In the genomic region with DNA sequence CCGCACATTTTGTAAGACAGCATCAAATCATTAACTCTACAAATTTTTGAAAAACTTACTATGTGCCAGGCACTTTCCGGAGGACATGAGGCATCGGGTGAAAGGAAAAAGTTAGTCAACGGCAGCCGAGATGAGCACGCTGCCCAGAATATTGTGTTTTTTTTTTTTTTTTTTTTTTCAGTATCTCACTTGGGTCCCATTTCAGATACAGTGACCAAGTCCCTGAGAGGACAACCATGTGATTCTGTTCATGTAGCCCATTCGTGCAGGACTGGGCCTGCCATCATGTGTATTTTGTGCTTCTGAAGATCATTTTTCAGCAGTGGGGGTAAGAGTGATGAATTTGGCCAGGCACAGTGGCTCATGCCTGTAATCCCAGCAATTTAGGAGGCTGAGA, we compare ENCODE assay signal across 12 cellular contexts. TPM values are rescaled to one million over a fixed set of nuclear protein-coding genes. Genes with fewer than 3 reads are reported as not detected.
DNase-seq lines count a peak whose midpoint lies in the region; ATAC-seq and TF ChIP-seq lines count a peak whose summit lies in the region.
"Had no signal": no experiment of that assay in that cellular context is flagged by ENCODE, and none has a peak within 500 bp of the region (broad histone marks: within the 10 kb centered on the region; RNA-seq: fewer than 3 reads in every experiment).

No MANE protein-coding gene starts in this region.

- H3K27me3 ChIP-seq in colonic mucosa: no peaks in the 10 kb centered on the region

- no peak overlapping the region for H3K27ac ChIP-seq in colonic mucosa

- H3K36me3 Mint-ChIP-seq in activated T-helper 17 cell treated with anti-CD3 and anti-CD28 coated beads, Interleukin-2, amount 50 U/mL, for 72 hours (ENCODE audit: low read depth): peaks cover 56% of the 10 kb centered on the region
- H3K36me3 Mint-ChIP-seq in natural killer cell treated with Interleukin-12 subunit alpha and Interleukin-12 subunit beta and Interleukin-15 and Interleukin-18, amount 100 ng/mL, for 72 hours: no peaks in the 10 kb centered on the region
- no peaks in the 10 kb centered on the region for H3K36me3 Mint-ChIP-seq in CD14-positive monocyte

- no peaks in the 10 kb centered on the region for H3K36me3 ChIP-seq in colonic mucosa

- H3K4me1 ChIP-seq in colonic mucosa: no peaks in the 10 kb centered on the region

- H3K4me1 Mint-ChIP-seq in activated T-helper 17 cell treated with anti-CD3 and anti-CD28 coated beads, Interleukin-2, amount 50 U/mL, for 72 hours: peaks cover 15% of the 10 kb centered on the region
- peaks cover 42 to 43% of the 10 kb centered on the region in 2 donors for H3K4me1 Mint-ChIP-seq in natural killer cell treated with Interleukin-12 subunit alpha and Interleukin-12 subunit beta and Interleukin-15 and Interleukin-18, amount 100 ng/mL, for 72 hours (ENCODE audit: low read depth in 2 of 2)
- peaks cover 15% of the 10 kb centered on the region for H3K4me1 Mint-ChIP-seq in CD14-positive monocyte

- TF ChIP-seq CTCF in colonic mucosa (IDR thresholded peaks at IDR 0.05) (no peak), CD14-positive monocyte (IDR thresholded peaks at IDR 0.05) (no peak)

- intact Hi-C loops in colonic mucosa (cut with DNase I) (no loop called here), CD14-positive monocyte (cut with micrococcal nuclease) (no loop called here)

- no peak overlapping the region for H3K9ac ChIP-seq in colonic mucosa (ENCODE audit: low read depth in 2 of 2, low read length in 2 of 2)

- H3K9me3 Mint-ChIP-seq in activated T-helper 17 cell treated with anti-CD3 and anti-CD28 coated beads, Interleukin-2, amount 50 U/mL, for 72 hours: no peaks in the 10 kb centered on the region
- no peaks in the 10 kb centered on the region for H3K9me3 Mint-ChIP-seq in natural killer cell treated with Interleukin-12 subunit alpha and Interleukin-12 subunit beta and Interleukin-15 and Interleukin-18, amount 100 ng/mL, for 72 hours
- H3K9me3 Mint-ChIP-seq in CD14-positive monocyte: no peaks in the 10 kb centered on the region

- no peak for DNase-seq in activated CD4-positive, CD25-positive, alpha-beta regulatory T cell treated with anti-CD3 and anti-CD28 coated beads, Interleukin-2, amount 50 U/mL, for 72 hours
- no peak for DNase-seq in natural killer cell treated with Interleukin-12 subunit alpha and Interleukin-12 subunit beta and Interleukin-15 and Interleukin-18, amount 100 ng/mL, for 72 hours (ENCODE audit: low spot score)
- peak; percentile 51 for DNase-seq in stimulated activated naive CD8-positive, alpha-beta T cell treated with anti-CD3 and anti-CD28 coated beads, Interleukin-15, Interleukin-2, amounts not matched to agents 100 U/mL and 50 U/mL, for 24 hours
- DNase-seq in colonic mucosa (no peak), CD14-positive monocyte (ENCODE audit: low spot score) (no peak)
- DNase-seq: NCI-H1436 had no signal

- peak; percentile 55 to 62 for ATAC-seq in activated CD4-positive, CD25-positive, alpha-beta regulatory T cell treated with anti-CD3 and anti-CD28 coated beads, Interleukin-2, amount 50 U/mL, for 24 hours
- peak; percentile 66 for ATAC-seq in activated T-helper 17 cell treated with anti-CD3 and anti-CD28 coated beads, Interleukin-2, amount 50 U/mL, for 72 hours (replicated peaks)
- peak in 1 of 2 donors; percentile 32 for ATAC-seq in natural killer cell treated with Interleukin-12 subunit alpha and Interleukin-12 subunit beta and Interleukin-15 and Interleukin-18, amount 100 ng/mL, for 72 hours
- peak; percentile 63 for ATAC-seq in stimulated activated naive CD8-positive, alpha-beta T cell treated with anti-CD3 and anti-CD28 coated beads, Interleukin-15, Interleukin-2, amounts not matched to agents 100 U/mL and 50 U/mL, for 24 hours
- no peak for ATAC-seq in GM21786 (IDR thresholded peaks at IDR 0.05; ENCODE audit: unreplicated experiment)

- H3K27ac Mint-ChIP-seq in activated T-helper 17 cell treated with anti-CD3 and anti-CD28 coated beads, Interleukin-2, amount 50 U/mL, for 72 hours: peak overlapping the region; percentile 98
- peak overlapping the region; percentile 88 to 99 for H3K27ac Mint-ChIP-seq in natural killer cell treated with Interleukin-12 subunit alpha and Interleukin-12 subunit beta and Interleukin-15 and Interleukin-18, amount 100 ng/mL, for 72 hours
- no peak overlapping the region for H3K27ac Mint-ChIP-seq in CD14-positive monocyte

- no peaks in the 10 kb centered on the region for H3K9me3 ChIP-seq in colonic mucosa

- no peaks in the 10 kb centered on the region for H3K27me3 Mint-ChIP-seq in activated T-helper 17 cell treated with anti-CD3 and anti-CD28 coated beads, Interleukin-2, amount 50 U/mL, for 72 hours
- H3K27me3 Mint-ChIP-seq in natural killer cell treated with Interleukin-12 subunit alpha and Interleukin-12 subunit beta and Interleukin-15 and Interleukin-18, amount 100 ng/mL, for 72 hours: no peaks in the 10 kb centered on the region
- peaks cover 0 to 2% (median under 1%) of the 10 kb centered on the region in 3 donors for H3K27me3 Mint-ChIP-seq in CD14-positive monocyte (ENCODE audit: low read depth in 3 of 3)

- no peak overlapping the region for H3K4me3 ChIP-seq in colonic mucosa
- H3K4me3 ChIP-seq: smooth muscle cell had no signal

- peak overlapping the region; percentile 98 for H3K4me3 Mint-ChIP-seq in activated T-helper 17 cell treated with anti-CD3 and anti-CD28 coated beads, Interleukin-2, amount 50 U/mL, for 72 hours
- peak overlapping the region; percentile 92 for H3K4me3 Mint-ChIP-seq in natural killer cell treated with Interleukin-12 subunit alpha and Interleukin-12 subunit beta and Interleukin-15 and Interleukin-18, amount 100 ng/mL, for 72 hours
- peak overlapping the region in 1 of 2 donors; percentile 60 for H3K4me3 Mint-ChIP-seq in CD14-positive monocyte

RNA-seq across cellular contexts. Expression of a gene that starts 1.3 kb away (rescaled TPM):
- total RNA-seq in activated T-helper 17 cell treated with anti-CD3 and anti-CD28 coated beads, Interleukin-2, amount 50 U/mL, for 72 hours: 10 to 100 TPM; 42.4 to 43.7 TPM
- 10 to 100 TPM; 13.6 to 18.9 TPM for total RNA-seq in natural killer cell treated with Interleukin-12 subunit alpha and Interleukin-12 subunit beta and Interleukin-15 and Interleukin-18, amount 100 ng/mL, for 72 hours
- total RNA-seq in colonic mucosa: under 1 TPM; 0.58 to 0.59 TPM
- under 1 TPM; 0.16 to 0.17 TPM for polyA plus RNA-seq in CD14-positive monocyte
- total RNA-seq: A172, HT-29, smooth muscle cell had no signal
- polyA plus RNA-seq: smooth muscle cell had no signal

RNA-seq across cellular contexts. Expression of a gene that starts 39.1 kb away (rescaled TPM):
- 100 to 1,000 TPM in 1 of 2 donors, 10 to 100 TPM in 1; 60.8 to 186 TPM for total RNA-seq in activated T-helper 17 cell treated with anti-CD3 and anti-CD28 coated beads, Interleukin-2, amount 50 U/mL, for 72 hours
- 100 to 1,000 TPM; 209 to 243 TPM for total RNA-seq in natural killer cell treated with Interleukin-12 subunit alpha and Interleukin-12 subunit beta and Interleukin-15 and Interleukin-18, amount 100 ng/mL, for 72 hours
- 100 to 1,000 TPM; 143 to 207 TPM for total RNA-seq in colonic mucosa
- 100 to 1,000 TPM; 757 to 790 TPM for polyA plus RNA-seq in CD14-positive monocyte

Comparison
In these comparisons a context has a peak if more than half of its experiments do, and no peak if none do; other contexts are left out.
1. H3K27ac Mint-ChIP-seq: peak in activated T-helper 17 cell treated with anti-CD3 and anti-CD28 coated beads, Interleukin-2, amount 50 U/mL, for 72 hours (single experiment) and natural killer cell treated with Interleukin-12 subunit alpha and Interleukin-12 subunit beta and Interleukin-15 and Interleukin-18, amount 100 ng/mL, for 72 hours (2 of 2); none in CD14-positive monocyte (0 of 7).
2. RNA of a gene that starts 1.3 kb away (total RNA-seq): 42.4 to 43.7 TPM in activated T-helper 17 cell treated with anti-CD3 and anti-CD28 coated beads, Interleukin-2, amount 50 U/mL, for 72 hours and 13.6 to 18.9 TPM in natural killer cell treated with Interleukin-12 subunit alpha and Interleukin-12 subunit beta and Interleukin-15 and Interleukin-18, amount 100 ng/mL, for 72 hours; 0.58 to 0.59 TPM in colonic mucosa; every median in the first group is over 4 times any median in the second.